Comparison of ENCODE assay signal across 1 cellular context in genomic region chr19:1132625-1133383, GRCh38.
TF ChIP-seq lines count a peak whose summit lies in the region.

No MANE protein-coding gene starts in this region.

TF ChIP-seq in IMR-90, 13 proteins besides CTCF, POLR2A, EP300 and RAD21 (continued from another document):
- TF ChIP-seq USF2 (IDR thresholded peaks at IDR 0.05; ENCODE audit: low read depth, low read length) = no peak
- TF ChIP-seq RFX5 (IDR thresholded peaks at IDR 0.05; ENCODE audit: low read depth, low read length) = no peak
